Comparison of ENCODE assay signal across 7 cellular contexts in genomic region chr17:46628753-46629436, GRCh38. TPM values are rescaled to one million over a fixed set of nuclear protein-coding genes. Genes with fewer than 3 reads are reported as not detected.
A peak's percentile ranks its signal among the peaks of the same experiment; 100 is the strongest.
DNase-seq lines count a peak whose midpoint lies in the region; ATAC-seq, FAIRE-seq and TF ChIP-seq lines count a peak whose summit lies in the region.
"Not testable (repeated sequence)": the region's sequence is repeated elsewhere in the genome, so short reads cannot be mapped to it uniquely, and the experiment has no call there.

No MANE protein-coding gene starts in this region.

- in situ Hi-C loops in GM12878 (cut with MboI): not testable (repeated sequence)

- RAD21 ChIA-PET in GM12878 (lab: Charles Lee; ENCODE audit: unreplicated experiment): not testable (repeated sequence)

- TF ChIP-seq EP300 in GM12878 (IDR thresholded peaks at IDR 0.05; ENCODE audit: borderline replicate concordance in 1 of 2, control insufficient read depth in 1 of 2, low read depth in 2 of 2, low read length in 2 of 2): not testable (repeated sequence)

- CTCF ChIA-PET in activated CD8-positive, alpha-beta T cell treated with anti-CD3 and anti-CD28 coated beads, Interleukin-2, amount 10 ng/mL, durations not matched to agents 7 days and 5 days (lab: Charles Lee); GM12878 (lab: Yijun Ruan, JAX): not testable (repeated sequence)

- DNase-seq in activated CD8-positive, alpha-beta T cell treated with anti-CD3 and anti-CD28 coated beads, Interleukin-2, amount 10 ng/mL, durations not matched to agents 7 days and 5 days; GM12878 (ENCODE audit: low read depth, low spot score); memory B cell (ENCODE audit: low spot score in 2 of 2); stimulated activated naive B cell treated with anti-CD40 and anti-IgM and Interleukin-4, amounts not matched to agents 10 μg/mL and 1 μg/mL and 100 μg/mL, for 72 hours: not testable (repeated sequence)

- not testable (repeated sequence) for H3K4me3 Mint-ChIP-seq in activated CD8-positive, alpha-beta T cell treated with anti-CD3 and anti-CD28 coated beads, Interleukin-2, amount 10 ng/mL, durations not matched to agents 7 days and 5 days; memory B cell; stimulated activated naive B cell treated with anti-CD40 and anti-IgM and Interleukin-4, amounts not matched to agents 10 μg/mL and 1 μg/mL and 100 μg/mL, for 72 hours

- H3K79me2 ChIP-seq in GM12878 (ENCODE audit: control insufficient read depth, insufficient read depth, low read length): not testable (repeated sequence)

- H3K27ac Mint-ChIP-seq in activated CD8-positive, alpha-beta T cell treated with anti-CD3 and anti-CD28 coated beads, Interleukin-2, amount 10 ng/mL, durations not matched to agents 7 days and 5 days; memory B cell; stimulated activated naive B cell treated with anti-CD40 and anti-IgM and Interleukin-4, amounts not matched to agents 10 μg/mL and 1 μg/mL and 100 μg/mL, for 72 hours: not testable (repeated sequence)

- not testable (repeated sequence) for H2AFZ ChIP-seq in GM12878 (ENCODE audit: control insufficient read depth, low read depth, low read length)

- H3K27ac ChIP-seq in GM12878 (ENCODE audit: control insufficient read depth, insufficient read depth): not testable (repeated sequence)

- H3K4me1 ChIP-seq in GM12878 (ENCODE audit: control insufficient read depth, insufficient read depth, low read length): not testable (repeated sequence)

- POLR2A ChIA-PET in activated CD8-positive, alpha-beta T cell treated with anti-CD3 and anti-CD28 coated beads, Interleukin-2, amount 10 ng/mL, durations not matched to agents 7 days and 5 days (lab: Charles Lee); GM12878 (lab: Charles Lee): not testable (repeated sequence)

- ATAC-seq in GM18505 (IDR thresholded peaks at IDR 0.05; ENCODE audit: unreplicated experiment) (peak; percentile 48), GM19438 (IDR thresholded peaks at IDR 0.05; ENCODE audit: low read depth, unreplicated experiment) (peak; percentile 54), HG03135 (IDR thresholded peaks at IDR 0.05; ENCODE audit: unreplicated experiment) (peak; percentile 59), GM12878 (peak; percentile 55), memory B cell (ENCODE audit: low read depth) (peak; percentile 98)
- peak; percentile 95 for ATAC-seq in activated CD8-positive, alpha-beta T cell treated with anti-CD3 and anti-CD28 coated beads, Interleukin-2, amount 10 ng/mL, durations not matched to agents 7 days and 5 days
- ATAC-seq in stimulated activated naive B cell treated with anti-CD40 and anti-IgM and Interleukin-4, amounts not matched to agents 10 μg/mL and 1 μg/mL and 100 μg/mL, for 72 hours (replicated peaks): peak; percentile 98 to 99

- intact Hi-C loops in GM12878 (cut with micrococcal nuclease; ENCODE audit: unreplicated experiment): not testable (repeated sequence)

- H3K36me3 Mint-ChIP-seq in activated CD8-positive, alpha-beta T cell treated with anti-CD3 and anti-CD28 coated beads, Interleukin-2, amount 10 ng/mL, durations not matched to agents 7 days and 5 days (ENCODE audit: low read depth); memory B cell; stimulated activated naive B cell treated with anti-CD40 and anti-IgM and Interleukin-4, amounts not matched to agents 10 μg/mL and 1 μg/mL and 100 μg/mL, for 72 hours: not testable (repeated sequence)

- not testable (repeated sequence) for TF ChIP-seq POLR2A in GM18505 (IDR thresholded peaks at IDR 0.05; ENCODE audit: borderline replicate concordance, extremely low read depth, insufficient read depth, insufficient read length); GM12878 (IDR thresholded peaks at IDR 0.05; ENCODE audit: low read depth, low read length)

- not testable (repeated sequence) for H3K9me3 Mint-ChIP-seq in activated CD8-positive, alpha-beta T cell treated with anti-CD3 and anti-CD28 coated beads, Interleukin-2, amount 10 ng/mL, durations not matched to agents 7 days and 5 days (ENCODE audit: insufficient read depth); memory B cell; stimulated activated naive B cell treated with anti-CD40 and anti-IgM and Interleukin-4, amounts not matched to agents 10 μg/mL and 1 μg/mL and 100 μg/mL, for 72 hours

- H4K20me1 ChIP-seq in GM12878 (ENCODE audit: control insufficient read depth, insufficient read depth): not testable (repeated sequence)

- H3K4me1 Mint-ChIP-seq in activated CD8-positive, alpha-beta T cell treated with anti-CD3 and anti-CD28 coated beads, Interleukin-2, amount 10 ng/mL, durations not matched to agents 7 days and 5 days (ENCODE audit: low read depth); memory B cell; stimulated activated naive B cell treated with anti-CD40 and anti-IgM and Interleukin-4, amounts not matched to agents 10 μg/mL and 1 μg/mL and 100 μg/mL, for 72 hours: not testable (repeated sequence)

- not testable (repeated sequence) for H3K36me3 ChIP-seq in GM12878 (ENCODE audit: control insufficient read depth in 2 of 2, insufficient read depth in 2 of 2, low read length in 1 of 2)

- not testable (repeated sequence) for BruUV-seq in GM12878 (replicated peaks; lab: Mats Ljungman, UMichigan)

- H3K27me3 ChIP-seq in GM12878 (replicated peaks in 1 of 2; ENCODE audit: control insufficient read depth in 2 of 2, insufficient read depth in 2 of 2, low read length in 1 of 2): not testable (repeated sequence)

- no CpG with 5 or more reads among the region's 5 CpGs for WGBS in GM12878 (ENCODE audit: insufficient coverage, insufficient replicate concordance, low lambda C conversion rate, missing lambda C conversion rate)

- not testable (repeated sequence) for TF ChIP-seq RAD21 in GM12878 (IDR thresholded peaks at IDR 0.05; ENCODE audit: insufficient read depth, low read depth, low read length)

- H3K4me2 ChIP-seq in GM12878 (ENCODE audit: control insufficient read depth, insufficient read depth): not testable (repeated sequence)

- not testable (repeated sequence) for TF ChIP-seq CTCF in GM12878 (IDR thresholded peaks at IDR 0.05 in 2 of 3, conservative IDR thresholded peaks at IDR 0.05 in 1 of 3; ENCODE audit: control insufficient read depth in 2 of 3, extremely low read depth in 1 of 3, insufficient read depth in 1 of 3, low read depth in 3 of 3, low read length in 3 of 3)

- not testable (repeated sequence) for FAIRE-seq in GM12878 (lab: Jason Lieb, UNC)

- H3K9me3 ChIP-seq in GM12878 (replicated peaks; ENCODE audit: control insufficient read depth, insufficient read depth, low read length): not testable (repeated sequence)

- H3K27me3 Mint-ChIP-seq in activated CD8-positive, alpha-beta T cell treated with anti-CD3 and anti-CD28 coated beads, Interleukin-2, amount 10 ng/mL, durations not matched to agents 7 days and 5 days (ENCODE audit: low read depth); memory B cell; stimulated activated naive B cell treated with anti-CD40 and anti-IgM and Interleukin-4, amounts not matched to agents 10 μg/mL and 1 μg/mL and 100 μg/mL, for 72 hours: not testable (repeated sequence)

- not testable (repeated sequence) for H3K9ac ChIP-seq in GM12878 (ENCODE audit: control insufficient read depth, insufficient read depth, low read length)

- SMC1A ChIA-PET in GM12878 (lab: Charles Lee; ENCODE audit: uncharacterized antibody, unreplicated experiment): not testable (repeated sequence)

- not testable (repeated sequence) for H3K4me3 ChIP-seq in GM12878

RNA-seq across cellular contexts. Expression of gene NSF, which starts 38.4 kb away (rescaled TPM):
- total RNA-seq in activated CD8-positive, alpha-beta T cell treated with anti-CD3 and anti-CD28 coated beads, Interleukin-2, amount 10 ng/mL, durations not matched to agents 7 days and 5 days: 10 to 100 TPM; 52.5 to 62.8 TPM
- 12.1 and 16.4 TPM in 2 replicates for total RNA-seq in GM12878 (2013; cell fraction: nucleolus; rRNA removed)
- total RNA-seq in GM12878 (2014; rRNA removed) (14.4 and 16.9 TPM in 2 replicates), GM12878 (2014; rRNA removed; fragmentation: Illumina TruSeq; extraction: Trizol) (15.5 and 15.8 TPM in 2 replicates), GM12878 (2021) (16.0 and 18.1 TPM in 2 replicates)
- 11.7 TPM for polyA plus RNA-seq in GM12878 (2011; ENCODE audit: low read depth)
- polyA plus RNA-seq in GM12878 (2011; rRNA removed) (16.6 and 18.7 TPM in 2 replicates), GM12878 (2014; fragmentation: Illumina TruSeq; extraction: Trizol) (17.2 and 19.4 TPM in 2 replicates), GM12878 (2014; fragmentation: Nextera tagmentation; extraction: Ambion mirVana) (1 to 10 TPM; 6.8 to 7.6 TPM), GM12878 (2014; rRNA removed) (8.9 and 10.2 TPM in 2 replicates), GM12878 (2016; fragmentation: Nextera tagmentation; extraction: Ambion mirVana) (10 to 100 TPM; 24.3 to 25.6 TPM)
- polyA plus RNA-seq in GM12878 (2011; cell fraction: cytosol; rRNA removed): 8.2 and 9.3 TPM in 2 replicates
- 9.5 and 11.4 TPM in 2 replicates for polyA plus RNA-seq in GM12878 (2011; cell fraction: nucleus; rRNA removed)
- polyA plus RNA-seq in GM12878 (2012): 11.1 and 14.5 TPM in 2 replicates
- polyA minus RNA-seq in GM12878 (2011; rRNA and poly(A)+ RNA removed): 15.1 and 26.7 TPM in 2 replicates
- polyA minus RNA-seq in GM12878 (2011; cell fraction: cytosol; rRNA and poly(A)+ RNA removed): 3.7 and 6.3 TPM in 2 replicates
- 16.3 and 22.1 TPM in 2 replicates for polyA minus RNA-seq in GM12878 (2011; cell fraction: nucleus; rRNA and poly(A)+ RNA removed)

RNA-seq across cellular contexts. Expression of gene ARL17A, which starts 49.4 kb away (rescaled TPM):
- total RNA-seq in activated CD8-positive, alpha-beta T cell treated with anti-CD3 and anti-CD28 coated beads, Interleukin-2, amount 10 ng/mL, durations not matched to agents 7 days and 5 days: 10 to 100 TPM; 30.3 to 31.2 TPM
- total RNA-seq in GM12878 (2013; cell fraction: nucleolus; rRNA removed): 255 and 258 TPM in 2 replicates
- 11.0 and 12.6 TPM in 2 replicates for total RNA-seq in GM12878 (2014; rRNA removed)
- total RNA-seq in GM12878 (2014; rRNA removed; fragmentation: Illumina TruSeq; extraction: Trizol): 17.0 and 17.3 TPM in 2 replicates
- total RNA-seq in GM12878 (2021): 15.1 and 20.0 TPM in 2 replicates
- polyA plus RNA-seq in GM12878 (2011; ENCODE audit: low read depth): 11.4 TPM
- 38.7 and 39.1 TPM in 2 replicates for polyA plus RNA-seq in GM12878 (2011; rRNA removed)
- polyA plus RNA-seq in GM12878 (2011; cell fraction: cytosol; rRNA removed): 34.6 and 44.1 TPM in 2 replicates
- 127 and 136 TPM in 2 replicates for polyA plus RNA-seq in GM12878 (2011; cell fraction: nucleus; rRNA removed)
- polyA plus RNA-seq in GM12878 (2012): 13.9 and 14.3 TPM in 2 replicates
- polyA plus RNA-seq in GM12878 (2014; fragmentation: Illumina TruSeq; extraction: Trizol): 20.3 and 23.9 TPM in 2 replicates
- polyA plus RNA-seq in GM12878 (2014; fragmentation: Nextera tagmentation; extraction: Ambion mirVana): 1 to 10 TPM; 4.0 to 5.9 TPM
- 20.2 and 20.7 TPM in 2 replicates for polyA plus RNA-seq in GM12878 (2014; rRNA removed)
- 10 to 100 TPM; 16.3 to 19.0 TPM for polyA plus RNA-seq in GM12878 (2016; fragmentation: Nextera tagmentation; extraction: Ambion mirVana)
- 43.6 and 49.0 TPM in 2 replicates for polyA minus RNA-seq in GM12878 (2011; rRNA and poly(A)+ RNA removed)
- 3.9 and 6.8 TPM in 2 replicates for polyA minus RNA-seq in GM12878 (2011; cell fraction: cytosol; rRNA and poly(A)+ RNA removed)
- 49.8 and 80.9 TPM in 2 replicates for polyA minus RNA-seq in GM12878 (2011; cell fraction: nucleus; rRNA and poly(A)+ RNA removed)

Comparison
In these comparisons a context has a peak if more than half of its experiments do, and no peak if none do; other contexts are left out.
1. ATAC-seq: peak in every context shown above with its lines; median percentile 98 in stimulated activated naive B cell treated with anti-CD40 and anti-IgM and Interleukin-4, amounts not matched to agents 10 μg/mL and 1 μg/mL and 100 μg/mL, for 72 hours; 98 in memory B cell; 95 in activated CD8-positive, alpha-beta T cell treated with anti-CD3 and anti-CD28 coated beads, Interleukin-2, amount 10 ng/mL, durations not matched to agents 7 days and 5 days; 59 in HG03135; 55 in GM12878; 54 in GM19438; 48 in GM18505.